1 cellular context compared by ENCODE assay signal in the genomic region with DNA sequence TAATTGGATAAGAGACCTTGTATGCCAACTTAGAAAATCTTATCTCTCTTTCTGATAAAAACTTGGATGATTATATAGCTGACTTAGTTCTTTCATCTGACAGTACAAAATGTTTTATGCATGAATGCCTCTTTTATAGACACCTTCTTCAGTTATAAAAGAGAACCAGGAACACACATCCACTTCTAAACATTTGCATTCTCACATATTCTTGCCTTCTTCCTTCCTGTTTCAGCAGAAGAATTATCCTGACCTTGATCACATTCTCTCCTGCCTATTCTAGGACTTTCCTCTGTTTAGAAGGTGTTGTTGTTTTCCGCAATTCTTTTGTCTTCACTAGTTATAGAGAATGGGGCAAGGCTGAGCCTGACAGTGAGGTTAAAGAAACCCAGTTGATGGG.
TF ChIP-seq lines count a peak whose summit lies in the region.

No MANE protein-coding gene starts in this region.

TF ChIP-seq in H1, 55 proteins besides CTCF, POLR2A, EP300 and RAD21:
- TF ChIP-seq SRF (IDR thresholded peaks at IDR 0.05; ENCODE audit: low read depth, low read length): no peak
- no peak for TF ChIP-seq CTBP2 (IDR thresholded peaks at IDR 0.05; ENCODE audit: borderline replicate concordance, insufficient read depth, insufficient read length, low read length)
- TF ChIP-seq BRCA1 (IDR thresholded peaks at IDR 0.05; ENCODE audit: low read depth, low read length): no peak
- no peak for TF ChIP-seq SIX5 (IDR thresholded peaks at IDR 0.05; ENCODE audit: low read depth, low read length)
- no peak for TF ChIP-seq SP1 (IDR thresholded peaks at IDR 0.05; ENCODE audit: low read depth, low read length)
- no peak for TF ChIP-seq ASH2L (IDR thresholded peaks at IDR 0.05; ENCODE audit: low read length)
- no peak for TF ChIP-seq BACH1 (IDR thresholded peaks at IDR 0.05; ENCODE audit: low read length)
TF ChIP-seq in H1: peak in this region for 0.
